In genomic region chr3:137330246-137330645, GRCh38 we compare ENCODE assay signal across 22 cellular contexts.
"Had no signal": no experiment of that assay in that cellular context is flagged by ENCODE, and none has a peak within 500 bp of the region (broad histone marks: within the 10 kb centered on the region; RNA-seq: fewer than 3 reads in every experiment).

No MANE protein-coding gene starts in this region.

- H3K36me3 ChIP-seq: Peyer's patch, SJCRH30, WERI-Rb-1 had no signal

- H3K9ac ChIP-seq: SK-N-SH had no signal

- H3K27ac ChIP-seq: Peyer's patch, RWPE1, SJCRH30, WERI-Rb-1 had no signal

- H3K4me2 ChIP-seq: SK-N-SH had no signal

- ATAC-seq: activated CD8-positive, alpha-beta T cell treated with anti-CD3 and anti-CD28 coated beads for 36 hours; activated T-cell treated with anti-CD3 and anti-CD28 coated beads, Interleukin-2, amount 50 U/mL, for 72 hours had no signal

- H3K9me3 ChIP-seq: Peyer's patch, SJCRH30, SK-N-SH had no signal

- H3K4me3 ChIP-seq: Peyer's patch, SJCRH30 had no signal

- H3K4me1 ChIP-seq: Peyer's patch, SJCRH30 had no signal

- DNase-seq: activated CD4-positive, alpha-beta T cell treated with anti-CD3 and anti-CD28 coated beads for 4 hours; activated CD8-positive, alpha-beta memory T cell treated with anti-CD3 and anti-CD28 coated beads, Interleukin-2, amount 50 U/mL, for 4 hours; activated CD8-positive, alpha-beta T cell treated with anti-CD3 and anti-CD28 coated beads for 36 hours; activated T-cell treated with anti-CD3 and anti-CD28 coated beads, Interleukin-2, amount 50 U/mL, for 72 hours; aorta; central memory CD4-positive, alpha-beta T cell; cortex of kidney; MM.1S; NCI-H1105 treated with DMSO at 0.1 percent for 48 hours; NCI-H1436 treated with DMSO at 0.1 percent for 48 hours; NCI-H187; NCI-H2081; NCI-H510A treated with DMSO at 0.1 percent for 48 hours; NCI-H69; NK-92 treated with Interleukin-12 subunit alpha and Interleukin-12 subunit beta, amount 100 ng/mL, for 24 hours; Peyer's patch; Right ventricle myocardium superior; SJCRH30; SK-N-SH; T-helper 1 cell; WERI-Rb-1 had no signal

- H3K27me3 ChIP-seq: Peyer's patch, SJCRH30 had no signal
